ENCODE assay signal across 24 cellular contexts in the genomic region with DNA sequence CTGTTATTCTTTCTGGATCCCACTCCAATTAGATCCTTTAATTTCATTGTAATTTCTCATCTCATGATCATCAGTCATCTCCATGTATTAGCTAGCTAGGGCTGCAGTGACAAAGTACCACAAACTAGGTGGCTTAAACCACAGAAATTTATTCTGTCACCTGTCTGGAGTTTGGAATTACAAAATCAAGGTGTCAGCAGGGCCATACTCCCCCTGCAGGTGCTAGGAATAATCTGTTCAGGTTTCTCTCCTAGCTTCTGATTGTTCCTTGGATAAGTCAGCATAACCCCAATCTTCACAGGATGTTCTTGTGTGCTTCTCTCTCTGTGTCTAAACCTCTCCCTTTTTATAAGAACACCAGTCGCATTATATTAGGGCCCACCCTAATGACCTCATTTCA. TPM values are rescaled to one million over a fixed set of nuclear protein-coding genes. Genes with fewer than 3 reads are reported as not detected.
DNase-seq lines count a peak whose midpoint lies in the region; ATAC-seq, FAIRE-seq and TF ChIP-seq lines count a peak whose summit lies in the region.
"Had no signal": no experiment of that assay in that cellular context is flagged by ENCODE, and none has a peak within 500 bp of the region (broad histone marks: within the 10 kb centered on the region; RNA-seq: fewer than 3 reads in every experiment).

No MANE protein-coding gene starts in this region.

- no peaks in the 10 kb centered on the region for H3K27me3 ChIP-seq in keratinocyte (ENCODE audit: control insufficient read depth, extremely low read depth, insufficient read depth, low read length)
- H3K27me3 ChIP-seq: right atrium auricular region had no signal

- H3K27ac ChIP-seq in keratinocyte (ENCODE audit: control insufficient read depth, insufficient read depth, low read length) = no peak overlapping the region
- H3K27ac ChIP-seq: right atrium auricular region, thoracic aorta had no signal

- peaks cover 6% of the 10 kb centered on the region for H3K4me1 ChIP-seq in keratinocyte (ENCODE audit: control insufficient read depth, extremely low read depth, insufficient read depth, low read length)
- H3K4me1 ChIP-seq: right atrium auricular region had no signal

- no peak overlapping the region for H3K27ac Mint-ChIP-seq in HFFc6
- H3K27ac Mint-ChIP-seq: activated CD4-positive, alpha-beta T cell treated with anti-CD3 and anti-CD28 coated beads, Interleukin-2, amount 10 ng/mL, durations not matched to agents 24 days and 14 days; CD4-positive, alpha-beta memory T cell; immature natural killer cell; memory B cell; nephron had no signal

- dilution Hi-C loops in keratinocyte (cut with MboI; ENCODE audit: extremely low pct_ligation_motif_present, low sequenced_read_pairs) = no loop called here

- H3K79me2 ChIP-seq in keratinocyte (ENCODE audit: control insufficient read depth, insufficient read depth, low read length) = no peaks in the 10 kb centered on the region

- H4K20me1 ChIP-seq in keratinocyte (ENCODE audit: control insufficient read depth, extremely low read depth, insufficient read depth, low read length) = no peaks in the 10 kb centered on the region

- no peak overlapping the region for H2AFZ ChIP-seq in keratinocyte (ENCODE audit: control insufficient read depth, low read length)

- no peak overlapping the region for H3K4me2 ChIP-seq in keratinocyte (ENCODE audit: control insufficient read depth, extremely low read depth, insufficient read depth, low read depth, low read length)

- peaks cover 4% of the 10 kb centered on the region for H3K9me3 ChIP-seq in keratinocyte (ENCODE audit: control insufficient read depth, low read depth, low read length)

- peaks cover 6% of the 10 kb centered on the region for H3K9me3 Mint-ChIP-seq in HFFc6
- H3K9me3 Mint-ChIP-seq: activated CD4-positive, alpha-beta T cell treated with anti-CD3 and anti-CD28 coated beads, Interleukin-2, amount 10 ng/mL, durations not matched to agents 24 days and 14 days; central memory CD8-positive, alpha-beta T cell had no signal

- peak; percentile 36 for TF ChIP-seq CTCF in HFFc6 (IDR thresholded peaks at IDR 0.05)
- peak; percentile 16 to 44 (median 22) for TF ChIP-seq CTCF in keratinocyte (optimal IDR thresholded peaks at IDR 0.05 in 1 of 3, IDR thresholded peaks at IDR 0.05 in 1 of 3, conservative IDR thresholded peaks at IDR 0.05 in 1 of 3; ENCODE audit: extremely low read depth in 1 of 3, insufficient read depth in 2 of 3, low read length in 3 of 3)

- peaks cover 9% of the 10 kb centered on the region for H3K36me3 Mint-ChIP-seq in HFFc6 (ENCODE audit: low read depth)
- H3K36me3 Mint-ChIP-seq: CD4-positive, alpha-beta memory T cell; immature natural killer cell had no signal

- H3K4me3 Mint-ChIP-seq in HFFc6 = no peak overlapping the region
- H3K4me3 Mint-ChIP-seq: activated CD4-positive, alpha-beta T cell treated with anti-CD3 and anti-CD28 coated beads, Interleukin-2, amount 10 ng/mL, durations not matched to agents 24 days and 14 days; CD4-positive, alpha-beta memory T cell; central memory CD8-positive, alpha-beta T cell; immature natural killer cell; memory B cell; nephron had no signal

- H3K36me3 ChIP-seq in keratinocyte (ENCODE audit: control insufficient read depth in 2 of 2, extremely low read depth in 1 of 2, insufficient read depth in 2 of 2, low read length in 2 of 2) = no peaks in the 10 kb centered on the region
- H3K36me3 ChIP-seq: right atrium auricular region, thoracic aorta had no signal

- H3K9me1 ChIP-seq in keratinocyte (ENCODE audit: control insufficient read depth, extremely low read depth, insufficient read depth, low read length) = no peaks in the 10 kb centered on the region

- H3K27me3 Mint-ChIP-seq in HFFc6 (ENCODE audit: insufficient read depth) = no peaks in the 10 kb centered on the region

- H3K9ac ChIP-seq in keratinocyte (ENCODE audit: control insufficient read depth, extremely low read depth, insufficient read depth, low read length) = no peak overlapping the region

- DNase-seq in DMS53 (lab: John Stamatoyannopoulos, UW) (peak; percentile 47), DMS53 treated with DMSO at 0.1 percent for 48 hours (lab: John Stamatoyannopoulos, UW; ENCODE audit: unreplicated experiment) (no peak), HFFc6 (no peak), SW480 (ENCODE audit: low spot score) (peak; percentile 15), keratinocyte (ENCODE audit: low read depth, low spot score) (no peak)
- DNase-seq: activated CD4-positive, alpha-beta T cell treated with anti-CD3 and anti-CD28 coated beads, Interleukin-2, amount 10 ng/mL, durations not matched to agents 24 days and 14 days; activated T-cell treated with anti-CD3 and anti-CD28 coated beads, Interleukin-2, amount 50 U/mL, for 1 hour; CD4-positive, alpha-beta memory T cell; immature natural killer cell; NCI-H1048; NCI-H446; stimulated activated CD8-positive, alpha-beta memory T cell treated with anti-CD3 and anti-CD28 coated beads, Interleukin-4, amount 100 ng/mL, for 48 hours; T1000 had no signal

- ATAC-seq in HG02970 (IDR thresholded peaks at IDR 0.05; ENCODE audit: low FRiP score, unreplicated experiment) (no peak), GM19452 (IDR thresholded peaks at IDR 0.05; ENCODE audit: unreplicated experiment) (no peak), HG03025 (IDR thresholded peaks at IDR 0.05; ENCODE audit: low FRiP score, unreplicated experiment) (no peak)

- no peak overlapping the region for H3K4me3 ChIP-seq in keratinocyte (ENCODE audit: control insufficient read depth in 2 of 3, extremely low read depth in 1 of 3, insufficient read depth in 2 of 3, low read depth in 1 of 3, low read length in 3 of 3)
- H3K4me3 ChIP-seq: right atrium auricular region, thoracic aorta had no signal

- FAIRE-seq in keratinocyte (lab: Jason Lieb, UNC) = no peak
- FAIRE-seq: A204.1, frontal cortex, HTR-8/SVneo had no signal

- H3K4me1 Mint-ChIP-seq in HFFc6 (ENCODE audit: low read depth) = peaks cover 9% of the 10 kb centered on the region
- H3K4me1 Mint-ChIP-seq: activated CD4-positive, alpha-beta T cell treated with anti-CD3 and anti-CD28 coated beads, Interleukin-2, amount 10 ng/mL, durations not matched to agents 24 days and 14 days; CD4-positive, alpha-beta memory T cell; central memory CD8-positive, alpha-beta T cell; immature natural killer cell; memory B cell; nephron had no signal

RNA-seq across cellular contexts. Expression of gene BEND6, which starts 40.4 kb away (rescaled TPM):
- total RNA-seq in HFFc6 (2021; fragmentation: NEBNext Ultra II Directional; extraction: Animal tissue kit (Norgen Biotek cat#: 25700)) = 10 to 100 TPM in 3 of 6 experiments, 1 to 10 TPM in 3; 9.4 to 11.0 (median 10.0) TPM
- polyA plus RNA-seq in keratinocyte = 0.77 to 1.0 TPM (median 0.77 TPM) in 3 replicates
- polyA plus RNA-seq in keratinocyte (2011; ENCODE audit: low read depth) = 2.3 TPM
- 0.48 and 0.86 TPM in 2 replicates for polyA plus RNA-seq in keratinocyte (2011; cell fraction: cytosol; rRNA removed)
- polyA plus RNA-seq in keratinocyte (2011; cell fraction: nucleus; rRNA removed) = 0.22 and 0.27 TPM in 2 replicates
- polyA plus RNA-seq in keratinocyte (2012; ENCODE audit: low replicate concordance) = 0.91 and 1.2 TPM in 2 replicates
- polyA minus RNA-seq in keratinocyte = 0.51 to 0.89 TPM in 2 of 3 replicates, not detected in the other
- not detected for polyA minus RNA-seq in keratinocyte (2011; cell fraction: cytosol; rRNA and poly(A)+ RNA removed)
- not detected in 2 replicates for polyA minus RNA-seq in keratinocyte (2011; cell fraction: nucleus; rRNA and poly(A)+ RNA removed)
- total RNA-seq: activated CD4-positive, alpha-beta T cell treated with anti-CD3 and anti-CD28 coated beads, Interleukin-2, amount 10 ng/mL, durations not matched to agents 24 days and 14 days; CD4-positive, alpha-beta memory T cell had no signal
- polyA plus RNA-seq: CD4-positive, alpha-beta memory T cell had no signal

RNA-seq across cellular contexts. Expression of gene KIAA1586, which starts 51.1 kb away (rescaled TPM):
- total RNA-seq in HFFc6 (2021; fragmentation: NEBNext Ultra II Directional; extraction: Animal tissue kit (Norgen Biotek cat#: 25700)) = 10 to 100 TPM; 14.1 to 18.6 (median 16.4) TPM
- polyA plus RNA-seq in keratinocyte = 3.0 to 8.2 TPM (median 3.7 TPM) in 3 replicates
- polyA plus RNA-seq in keratinocyte (2011; ENCODE audit: low read depth) = 11.4 TPM
- 2.7 and 5.2 TPM in 2 replicates for polyA plus RNA-seq in keratinocyte (2011; cell fraction: cytosol; rRNA removed)
- polyA plus RNA-seq in keratinocyte (2011; cell fraction: nucleus; rRNA removed) = 3.3 and 5.5 TPM in 2 replicates
- 2.5 and 6.2 TPM in 2 replicates for polyA plus RNA-seq in keratinocyte (2012; ENCODE audit: low replicate concordance)
- 0.79 to 2.8 TPM in 2 of 3 replicates, not detected in the other for polyA minus RNA-seq in keratinocyte
- 2.5 TPM for polyA minus RNA-seq in keratinocyte (2011; cell fraction: cytosol; rRNA and poly(A)+ RNA removed)
- 2.3 and 6.8 TPM in 2 replicates for polyA minus RNA-seq in keratinocyte (2011; cell fraction: nucleus; rRNA and poly(A)+ RNA removed)

Comparison
In these comparisons a context has a peak if more than half of its experiments do, and no peak if none do; other contexts are left out.
1. DNase-seq: peak in DMS53 (single experiment) and SW480 (single experiment); none in DMS53 treated with DMSO at 0.1 percent for 48 hours (single experiment), HFFc6 (single experiment) and keratinocyte (single experiment).